Comparison of ENCODE assay signal across 8 cellular contexts in genomic region chr10:32377458-32378370, GRCh38. TPM values are rescaled to one million over a fixed set of nuclear protein-coding genes. Genes with fewer than 3 reads are reported as not detected.
A peak's percentile ranks its signal among the peaks of the same experiment; 100 is the strongest.
DNase-seq lines count a peak whose midpoint lies in the region; ATAC-seq and TF ChIP-seq lines count a peak whose summit lies in the region.

No MANE protein-coding gene starts in this region.

- ATAC-seq in HG03457 (IDR thresholded peaks at IDR 0.05; ENCODE audit: unreplicated experiment) (peak; percentile 34), HG03139 (IDR thresholded peaks at IDR 0.05; ENCODE audit: unreplicated experiment) (no peak)

- DNase-seq in AML-193 (lab: John Stamatoyannopoulos, UW) (peak; percentile 62 to 71), RKO (ENCODE audit: low spot score) (peak; percentile 85), coronary artery (ENCODE audit: low spot score) (no peak), testis (peak; percentile 39)

- H3K9me3 ChIP-seq in liver (ENCODE audit: control insufficient read depth in 4 of 4, low read length in 3 of 4) (no peaks in the 10 kb centered on the region), testis (no peaks in the 10 kb centered on the region)

- TF ChIP-seq RAD21 in liver (IDR thresholded peaks at IDR 0.05) = no peak

- peak overlapping the region; percentile 97 to 99 for H3K9ac ChIP-seq in liver (ENCODE audit: low read depth in 1 of 2, low read length in 2 of 2)

- no peak for TF ChIP-seq POLR2A in testis (IDR thresholded peaks at IDR 0.05)

- H3K36me3 ChIP-seq in liver (ENCODE audit: control insufficient read depth in 4 of 4, insufficient read depth in 3 of 4, low read depth in 1 of 4, low read length in 3 of 4) = no peaks in the 10 kb centered on the region
- H3K36me3 ChIP-seq in testis (ENCODE audit: low read depth, missing control alignments) = no peaks in the 10 kb centered on the region

- TF ChIP-seq CTCF in GM12874 (IDR thresholded peaks at IDR 0.05; ENCODE audit: insufficient read depth, low read depth, low read length) (peak; percentile 42), coronary artery (IDR thresholded peaks at IDR 0.05) (no peak), liver (IDR thresholded peaks at IDR 0.05; ENCODE audit: low read depth, low read length, missing input control) (no peak), testis (IDR thresholded peaks at IDR 0.05) (peak in 1 of 3 experiments; percentile 36)

- intact Hi-C loops in testis (cut with DNase I; ENCODE audit: low total_unique reads) = no loop called here

- H3K27ac ChIP-seq in coronary artery (peak overlapping the region; percentile 74 to 85), liver (ENCODE audit: low read depth in 1 of 2, low read length in 2 of 2) (peak overlapping the region; percentile 87 to 91), testis (peak overlapping the region; percentile 67 to 77)

- H3K27me3 ChIP-seq in liver (ENCODE audit: control insufficient read depth in 4 of 4, insufficient read depth in 4 of 4, low read length in 3 of 4) (no peaks in the 10 kb centered on the region), testis (no peaks in the 10 kb centered on the region)

- peak overlapping the region; percentile 75 for H3K4me3 ChIP-seq in coronary artery
- H3K4me3 ChIP-seq in liver (ENCODE audit: low read depth in 1 of 3, low read length in 3 of 3) = peak overlapping the region; percentile 68 to 88 (median 85)
- H3K4me3 ChIP-seq in testis = peak overlapping the region; percentile 57 to 68

- peaks cover 0 to 17% (median 2%) of the 10 kb centered on the region in 4 donors for H3K4me1 ChIP-seq in liver (ENCODE audit: control insufficient read depth in 4 of 4, insufficient read depth in 4 of 4, low read length in 3 of 4)
- H3K4me1 ChIP-seq in testis = no peaks in the 10 kb centered on the region

- under 1% methylated on average over 7 of the region's 7 CpGs for WGBS in liver
- 13 to 17% methylated on average over 7 of the region's 7 CpGs for WGBS in testis, 2 donors

TF ChIP-seq in liver, 16 proteins besides CTCF, POLR2A, EP300 and RAD21:
- peak; percentile 22 for TF ChIP-seq NR2F2 (IDR thresholded peaks at IDR 0.05)
- peak; percentile 45 for TF ChIP-seq TAF1 (conservative IDR thresholded peaks at IDR 0.05)
- TF ChIP-seq REST (IDR thresholded peaks at IDR 0.05) = peak; percentile 47
- no peak for TF ChIP-seq EGR1 (IDR thresholded peaks at IDR 0.05; ENCODE audit: low read depth in 2 of 2)
- no peak for TF ChIP-seq MAX (IDR thresholded peaks at IDR 0.05)
- TF ChIP-seq FOXA1 (IDR thresholded peaks at IDR 0.05) = no peak
- TF ChIP-seq YY1 (IDR thresholded peaks at IDR 0.05) = peak; percentile 86
- TF ChIP-seq JUND (IDR thresholded peaks at IDR 0.05) = no peak
- peak in 1 of 2 donors; percentile 20 for TF ChIP-seq HNF4A (conservative IDR thresholded peaks at IDR 0.05)
- no peak for TF ChIP-seq RXRA (IDR thresholded peaks at IDR 0.05)
TF ChIP-seq in liver: peak in this region for 5.

RNA-seq across cellular contexts. Expression of gene EPC1, which starts 30.8 kb away (rescaled TPM):
- total RNA-seq in liver (10 to 100 TPM; 25.9 to 30.9 TPM), testis (10 to 100 TPM; 65.4 to 65.8 TPM)
- polyA plus RNA-seq in liver (1 to 10 TPM; 5.6 to 6.2 TPM), testis (ENCODE audit: insufficient read depth, low read depth, low replicate concordance) (34.8 TPM)
